In genomic region chr5:167012281-167013034, GRCh38 we compare ENCODE assay signal across 27 cellular contexts. TPM values are rescaled to one million over a fixed set of nuclear protein-coding genes. Genes with fewer than 3 reads are reported as not detected.
"Had no signal": no experiment of that assay in that cellular context is flagged by ENCODE, and none has a peak within 500 bp of the region (broad histone marks: within the 10 kb centered on the region; RNA-seq: fewer than 3 reads in every experiment).

No MANE protein-coding gene starts in this region.

- H3K36me3 Mint-ChIP-seq: naive thymus-derived CD4-positive, alpha-beta T cell had no signal

- FAIRE-seq: kidney had no signal

- H3K4me3 Mint-ChIP-seq: dendritic cell treated with granulocyte-macrophage colony-stimulating factor and Interleukin-4, amounts not matched to agents 40 ng/mL and 50 ng/mL, for 4 days; endodermal cell; mesothelial cell of epicardium; naive thymus-derived CD4-positive, alpha-beta T cell; nephron had no signal

- H3K4me3 ChIP-seq: colonic mucosa, gastrocnemius medialis, left lung, ovary, psoas muscle, sigmoid colon, spleen, stomach, thyroid gland, vagina had no signal

- H3K9me3 ChIP-seq: colonic mucosa, gastrocnemius medialis, left lung, ovary, psoas muscle, sigmoid colon, stomach, thyroid gland, vagina had no signal

- H3K27ac ChIP-seq: colonic mucosa, epithelial cell of prostate, gastrocnemius medialis, left lung, ovary, psoas muscle, spleen, stomach, thyroid gland, vagina had no signal

- H3K27me3 ChIP-seq: colonic mucosa, gastrocnemius medialis, left lung, ovary, sigmoid colon, spleen, stomach, thyroid gland, vagina had no signal

- H3K27ac Mint-ChIP-seq: dendritic cell treated with granulocyte-macrophage colony-stimulating factor and Interleukin-4, amounts not matched to agents 40 ng/mL and 50 ng/mL, for 4 days; endodermal cell; mesothelial cell of epicardium; naive thymus-derived CD4-positive, alpha-beta T cell; nephron had no signal

- H3K4me1 Mint-ChIP-seq: endodermal cell; naive thymus-derived CD4-positive, alpha-beta T cell; nephron had no signal

- H3K9me3 Mint-ChIP-seq: dendritic cell treated with granulocyte-macrophage colony-stimulating factor and Interleukin-4, amounts not matched to agents 40 ng/mL and 50 ng/mL, for 4 days; endodermal cell; nephron had no signal

- H3K27me3 Mint-ChIP-seq: dendritic cell treated with granulocyte-macrophage colony-stimulating factor and Interleukin-4, amounts not matched to agents 40 ng/mL and 50 ng/mL, for 4 days; naive thymus-derived CD4-positive, alpha-beta T cell had no signal

- H3K36me3 ChIP-seq: colonic mucosa, gastrocnemius medialis, left lung, ovary, sigmoid colon, spleen, stomach, thyroid gland, vagina had no signal

- ATAC-seq: esophagus mucosa; gastrocnemius medialis; left lung; naive thymus-derived CD4-positive, alpha-beta T cell; psoas muscle; right cardiac atrium had no signal

- H3K4me1 ChIP-seq: colonic mucosa, gastrocnemius medialis, left lung, psoas muscle, spleen, stomach, thyroid gland, vagina had no signal

- DNase-seq: colonic mucosa; effector CD8-positive, alpha-beta T cell; endodermal cell; foreskin fibroblast; gastrocnemius medialis; head of caudate nucleus; kidney; left lung; mesenchymal stem cell; naive thymus-derived CD4-positive, alpha-beta T cell; nucleus accumbens; ovary; posterior cingulate gyrus; psoas muscle; right cardiac atrium; sigmoid colon; spleen; stimulated activated CD4-positive, alpha-beta T cell treated with anti-CD3 and anti-CD28 coated beads, Interleukin-4, amount 100 ng/mL, for 4 hours; stimulated activated naive CD4-positive, alpha-beta T cell treated with Interleukin-2 at 50 U/mL for 16 hours; stomach; thyroid gland had no signal

RNA-seq across cellular contexts. Expression of gene TENM2, which starts 33.6 kb away (rescaled TPM):
- total RNA-seq: naive thymus-derived CD4-positive, alpha-beta T cell had no signal
